Comparison of ENCODE assay signal across 8 cellular contexts in the genomic region with DNA sequence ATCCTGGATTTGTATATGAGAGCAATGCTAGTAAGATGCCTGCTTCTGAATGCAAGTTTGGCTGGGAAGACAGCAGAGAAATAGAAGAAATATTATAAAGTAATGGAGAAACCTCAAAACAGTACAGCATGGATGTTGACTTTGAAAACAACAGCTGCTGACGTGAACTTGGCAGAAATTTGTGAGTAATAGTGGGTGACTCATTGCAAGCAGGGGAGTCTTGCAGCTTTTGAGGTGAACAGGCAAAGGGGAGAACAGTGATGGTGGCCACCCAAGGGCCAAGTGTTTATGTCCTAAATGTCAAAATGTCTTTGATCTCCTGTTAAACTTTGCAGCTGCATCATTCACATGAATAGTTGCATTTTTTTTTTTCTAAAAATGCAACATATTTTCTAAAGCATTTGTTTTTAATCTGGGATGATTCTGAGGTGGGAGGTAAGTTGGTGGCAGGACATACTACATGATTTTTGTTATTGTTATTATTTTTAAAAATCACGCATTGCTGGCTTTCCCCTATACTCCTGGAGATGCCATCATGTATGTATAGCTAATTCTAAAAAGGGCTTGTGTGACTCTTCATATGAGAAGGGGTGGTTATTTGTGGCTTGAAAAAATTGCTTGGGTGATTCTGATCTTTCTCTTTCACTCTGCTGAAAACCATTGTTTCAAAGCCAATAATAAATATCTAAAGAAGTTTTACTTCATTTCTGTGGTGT.
DNase-seq lines count a peak whose midpoint lies in the region; ATAC-seq, FAIRE-seq and TF ChIP-seq lines count a peak whose summit lies in the region.
"Not testable (repeated sequence)": the region's sequence is repeated elsewhere in the genome, so short reads cannot be mapped to it uniquely, and the experiment has no call there.

No MANE protein-coding gene starts in this region.

- H3K4me1 ChIP-seq in GM23248 (ENCODE audit: insufficient read depth); mesenchymal stem cell (ENCODE audit: control insufficient read depth, insufficient read depth, low read depth, low read length): not testable (repeated sequence)

- not testable (repeated sequence) for H4K91ac ChIP-seq in mesenchymal stem cell (ENCODE audit: low read length)

- 53 to 55% methylated on average over 2 of the region's 2 CpGs for WGBS in GM23248 (ENCODE audit: low coverage in 1 of 2, low lambda C conversion rate in 2 of 2, missing lambda C conversion rate in 2 of 2), 2 experiments
- 20% methylated on average over 1 of the region's 2 CpGs for WGBS in mesenchymal stem cell

- H3K4me1 Mint-ChIP-seq in activated CD4-positive, alpha-beta T cell treated with anti-CD3 and anti-CD28 coated beads, Interleukin-2, amount 10 ng/mL, durations not matched to agents 24 days and 14 days = not testable (repeated sequence)

- H3K4me3 Mint-ChIP-seq in activated CD4-positive, alpha-beta T cell treated with anti-CD3 and anti-CD28 coated beads, Interleukin-2, amount 10 ng/mL, durations not matched to agents 24 days and 14 days = peak overlapping the region; percentile 8

- ATAC-seq in GM19324 (IDR thresholded peaks at IDR 0.05; ENCODE audit: low FRiP score, unreplicated experiment) = peak; percentile 54
- peak; percentile 76 for ATAC-seq in HG03045 (IDR thresholded peaks at IDR 0.05; ENCODE audit: unreplicated experiment)
- ATAC-seq in HG03575 (IDR thresholded peaks at IDR 0.05; ENCODE audit: extremely low read depth, insufficient number of reproducible peaks, low FRiP score, unreplicated experiment) = peak; percentile 32

- peaks cover 41% of the 10 kb centered on the region for H3K36me3 Mint-ChIP-seq in activated CD4-positive, alpha-beta T cell treated with anti-CD3 and anti-CD28 coated beads, Interleukin-2, amount 10 ng/mL, durations not matched to agents 24 days and 14 days (ENCODE audit: low read depth)

- not testable (repeated sequence) for H4K20me1 ChIP-seq in GM23248 (ENCODE audit: insufficient read depth)

- H3K79me1 ChIP-seq in mesenchymal stem cell (replicated peaks; ENCODE audit: low read length, poor library complexity, severe bottlenecking) = not testable (repeated sequence)

- H3K27ac Mint-ChIP-seq in activated CD4-positive, alpha-beta T cell treated with anti-CD3 and anti-CD28 coated beads, Interleukin-2, amount 10 ng/mL, durations not matched to agents 24 days and 14 days = peak overlapping the region; percentile 66

- not testable (repeated sequence) for H3K23ac ChIP-seq in mesenchymal stem cell (ENCODE audit: low read length in 2 of 2)

- not testable (repeated sequence) for FAIRE-seq in bronchial epithelial cell (lab: Jason Lieb, UNC)

- H2AK5ac ChIP-seq in mesenchymal stem cell (ENCODE audit: low read length, severe bottlenecking) = not testable (repeated sequence)

- H2BK15ac ChIP-seq in mesenchymal stem cell (ENCODE audit: low read depth, poor library complexity, severe bottlenecking) = not testable (repeated sequence)

- not testable (repeated sequence) for H3K4me2 ChIP-seq in GM23248 (ENCODE audit: unreplicated experiment); mesenchymal stem cell (ENCODE audit: low read length, poor library complexity, severe bottlenecking)

- DNase-seq in Daoy (ENCODE audit: low read depth) (peak; percentile 20), GM23248 (peak; percentile 52), bronchial epithelial cell (ENCODE audit: low read depth) (peak; percentile 61), mesenchymal stem cell (peak; percentile 45)
- not testable (repeated sequence) for DNase-seq in activated CD4-positive, alpha-beta T cell treated with anti-CD3 and anti-CD28 coated beads, Interleukin-2, amount 10 ng/mL, durations not matched to agents 24 days and 14 days

- H3K4ac ChIP-seq in mesenchymal stem cell (ENCODE audit: low read depth in 1 of 2, low read length in 2 of 2) = not testable (repeated sequence)

- H3K27me3 ChIP-seq in GM23248 (replicated peaks; ENCODE audit: insufficient read depth); bronchial epithelial cell (ENCODE audit: control insufficient read depth, insufficient read depth, low read length); mesenchymal stem cell (ENCODE audit: control insufficient read depth in 1 of 2, insufficient read depth in 1 of 2, low read length in 2 of 2): not testable (repeated sequence)

- H2BK5ac ChIP-seq in mesenchymal stem cell (ENCODE audit: low read depth, low read length, poor library complexity, severe bottlenecking) = not testable (repeated sequence)

- H3K9me2 ChIP-seq in GM23248 (ENCODE audit: insufficient read depth) = not testable (repeated sequence)

- not testable (repeated sequence) for H3K27me3 Mint-ChIP-seq in activated CD4-positive, alpha-beta T cell treated with anti-CD3 and anti-CD28 coated beads, Interleukin-2, amount 10 ng/mL, durations not matched to agents 24 days and 14 days

- not testable (repeated sequence) for H3K9me3 Mint-ChIP-seq in activated CD4-positive, alpha-beta T cell treated with anti-CD3 and anti-CD28 coated beads, Interleukin-2, amount 10 ng/mL, durations not matched to agents 24 days and 14 days

- H3F3A ChIP-seq in GM23248 (ENCODE audit: insufficient read depth) = not testable (repeated sequence)

- in situ Hi-C loops in GM23248 (cut with MboI) = not testable (repeated sequence)

- H2BK12ac ChIP-seq in mesenchymal stem cell (ENCODE audit: low read length in 2 of 2) = not testable (repeated sequence)

- TF ChIP-seq CTCF in bronchial epithelial cell (IDR thresholded peaks at IDR 0.05; ENCODE audit: insufficient read depth, low read length, severe bottlenecking) = not testable (repeated sequence)

- H3K4me3 ChIP-seq in GM23248; bronchial epithelial cell (ENCODE audit: low read depth, low read length); mesenchymal stem cell (ENCODE audit: insufficient read depth in 1 of 2, low read depth in 1 of 2, low read length in 2 of 2): not testable (repeated sequence)

- H3K9ac ChIP-seq in GM23248; mesenchymal stem cell (ENCODE audit: low read length): not testable (repeated sequence)

- H3K14ac ChIP-seq in mesenchymal stem cell (ENCODE audit: low read length in 2 of 2) = not testable (repeated sequence)

- not testable (repeated sequence) for H2BK120ac ChIP-seq in mesenchymal stem cell (ENCODE audit: low read depth, low read length)

- intact Hi-C loops in activated CD4-positive, alpha-beta T cell treated with anti-CD3 and anti-CD28 coated beads, Interleukin-2, amount 10 ng/mL, durations not matched to agents 24 days and 14 days (cut with micrococcal nuclease) = not testable (repeated sequence)

- H3K18ac ChIP-seq in mesenchymal stem cell (ENCODE audit: low read depth in 1 of 2, low read length in 2 of 2) = not testable (repeated sequence)

- H3K27ac ChIP-seq in GM23248; mesenchymal stem cell (ENCODE audit: low read length, poor library complexity, severe bottlenecking): not testable (repeated sequence)

- H3K36me3 ChIP-seq in GM23248 (ENCODE audit: low read depth); bronchial epithelial cell (ENCODE audit: control insufficient read depth, insufficient read depth, low read length): not testable (repeated sequence)
- peaks cover 0 to 50% of the 10 kb centered on the region in 2 experiments for H3K36me3 ChIP-seq in mesenchymal stem cell (ENCODE audit: control insufficient read depth in 1 of 2, insufficient read depth in 2 of 2, low read depth in 1 of 2, low read length in 2 of 2)

- H3K79me2 ChIP-seq in GM23248 (ENCODE audit: insufficient read depth) = not testable (repeated sequence)

- not testable (repeated sequence) for H3K9me3 ChIP-seq in GM23248 (ENCODE audit: low read depth); mesenchymal stem cell (ENCODE audit: control insufficient read depth, low read length)

- H4K8ac ChIP-seq in mesenchymal stem cell (ENCODE audit: low read length) = not testable (repeated sequence)

- H2AFZ ChIP-seq in GM23248; mesenchymal stem cell (ENCODE audit: low read depth, low read length): not testable (repeated sequence)
